In the genomic region with DNA sequence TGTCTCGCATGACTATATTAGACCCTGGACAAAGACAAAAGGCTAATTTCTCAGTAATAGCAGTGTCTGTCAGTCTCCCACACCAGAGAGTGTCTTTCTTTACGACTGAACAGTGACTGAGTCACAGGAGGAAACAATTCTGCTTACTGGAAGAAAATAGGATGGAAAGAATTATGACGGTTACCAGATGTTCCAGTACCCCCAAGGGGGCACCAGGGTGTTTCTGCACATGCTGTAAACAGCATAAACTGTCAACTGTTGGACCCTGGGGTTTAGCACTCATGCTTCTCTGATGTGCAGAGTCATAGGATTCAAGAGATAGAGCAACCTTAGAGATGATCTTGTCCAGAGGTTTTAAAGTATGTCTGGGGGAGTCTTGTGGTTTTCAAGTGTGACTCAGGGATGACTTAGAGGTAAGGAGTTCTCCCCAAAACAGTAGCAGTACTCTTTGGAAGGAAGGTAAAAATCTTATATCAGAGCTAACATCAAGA, we compare ENCODE assay signal across 14 cellular contexts.
DNase-seq lines count a peak whose midpoint lies in the region; ATAC-seq and TF ChIP-seq lines count a peak whose summit lies in the region.
"Had no signal": no experiment of that assay in that cellular context is flagged by ENCODE, and none has a peak within 500 bp of the region (broad histone marks: within the 10 kb centered on the region; RNA-seq: fewer than 3 reads in every experiment).

No MANE protein-coding gene starts in this region.

- intact Hi-C loops in A673 (cut with micrococcal nuclease; ENCODE audit: unreplicated experiment) = no loop called here

- CTCF ChIA-PET in A673 (lab: Charles Lee) = no interaction called here

- H3K9me3 ChIP-seq in A673 (ENCODE audit: low read depth, low read length, poor library complexity, severe bottlenecking) = no peaks in the 10 kb centered on the region

- H3K4me3 ChIP-seq in A673 (ENCODE audit: low read depth, low read length, poor library complexity, severe bottlenecking) = no peak overlapping the region

- ATAC-seq in left lobe of liver (peak; percentile 17), GM21526 (IDR thresholded peaks at IDR 0.05; ENCODE audit: low FRiP score, unreplicated experiment) (no peak), GM21576 (IDR thresholded peaks at IDR 0.05; ENCODE audit: unreplicated experiment) (no peak)
- ATAC-seq: activated T-cell treated with anti-CD3 and anti-CD28 coated beads, Interleukin-2, amount 50 U/mL, for 4 hours; stimulated activated naive CD8-positive, alpha-beta T cell treated with anti-CD3 and anti-CD28 coated beads, Interleukin-15, amount 100 ng/mL, for 72 hours had no signal

- no peak for TF ChIP-seq CTCF in A673 (conservative IDR thresholded peaks at IDR 0.05; ENCODE audit: low read depth, low read length)

- H3K4me1 ChIP-seq in A673 (ENCODE audit: insufficient read depth, low read length, poor library complexity, severe bottlenecking) = peaks cover 24% of the 10 kb centered on the region

- POLR2A ChIA-PET in A673 (lab: Charles Lee; ENCODE audit: low non-redundant PET) = no interaction called here

- no peaks in the 10 kb centered on the region for H3K27me3 ChIP-seq in A673 (replicated peaks; ENCODE audit: insufficient read depth, low read depth, low read length, poor library complexity)

- no peaks in the 10 kb centered on the region for H3K36me3 ChIP-seq in A673 (ENCODE audit: insufficient read depth, low read length, poor library complexity, severe bottlenecking)

- DNase-seq in A673 (ENCODE audit: low spot score) = peak; percentile 69
- DNase-seq in LHCN-M2 (ENCODE audit: low read depth) = peak; percentile 35
- peak; percentile 5 for DNase-seq in astrocyte of the hippocampus (ENCODE audit: low read depth, low spot score)
- DNase-seq in left lobe of liver (ENCODE audit: low spot score) = no peak
- DNase-seq in NCI-H187 treated with DMSO at 0.1 percent for 48 hours (lab: John Stamatoyannopoulos, UW) = no peak
- DNase-seq in activated CD8-positive, alpha-beta memory T cell treated with anti-CD3 and anti-CD28 coated beads for 24 hours = no peak
- DNase-seq: activated T-cell treated with anti-CD3 and anti-CD28 coated beads, Interleukin-2, amount 50 U/mL, for 4 hours; left cardiac atrium; NCI-H2081; right cardiac atrium; stimulated activated naive CD8-positive, alpha-beta T cell treated with anti-CD3 and anti-CD28 coated beads, Interleukin-15, amount 100 ng/mL, for 72 hours had no signal

- peak overlapping the region; percentile 41 for H3K27ac ChIP-seq in A673 (ENCODE audit: low read depth, low read length, poor library complexity, severe bottlenecking)
- H3K27ac ChIP-seq: C4-2B had no signal

- BruUV-seq in A673 (replicated peaks; lab: Mats Ljungman, UMichigan) = no TSS peak

Comparison
In these comparisons a context has a peak if more than half of its experiments do, and no peak if none do; other contexts are left out.
1. DNase-seq: peak in A673 (single experiment), LHCN-M2 (single experiment) and astrocyte of the hippocampus (single experiment); none in left lobe of liver (single experiment), NCI-H187 treated with DMSO at 0.1 percent for 48 hours (single experiment) and activated CD8-positive, alpha-beta memory T cell treated with anti-CD3 and anti-CD28 coated beads for 24 hours (single experiment).